In the genomic region with DNA sequence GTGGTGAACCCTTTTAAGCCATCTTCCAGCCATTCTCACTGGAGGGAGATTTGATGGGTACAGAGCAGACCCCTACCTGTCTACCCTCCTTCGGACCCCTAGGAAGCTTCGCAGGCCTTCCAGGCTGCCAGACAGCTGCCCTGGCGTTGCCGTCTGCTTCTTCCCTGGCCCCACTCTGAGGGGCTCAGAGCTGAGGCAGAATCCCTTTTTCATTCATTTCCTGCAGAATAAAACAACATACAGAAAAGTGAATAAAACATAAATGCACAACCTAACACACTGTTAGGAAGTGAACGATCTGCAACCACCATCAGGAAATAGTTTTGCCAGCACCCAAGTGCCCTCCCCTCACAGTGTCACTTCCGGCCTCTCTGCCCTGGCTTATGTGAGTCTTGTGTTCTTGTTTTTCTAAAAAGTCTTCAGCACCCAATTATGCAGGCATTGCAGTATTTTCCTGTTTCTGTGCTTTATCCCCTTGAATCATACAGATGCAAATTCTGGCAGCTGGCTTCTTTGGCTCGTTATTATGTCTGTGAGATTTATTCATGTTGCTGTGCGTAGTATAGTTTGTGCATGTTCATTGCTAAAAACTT, we compare ENCODE assay signal across 8 cellular contexts. TPM values are rescaled to one million over a fixed set of nuclear protein-coding genes. Genes with fewer than 3 reads are reported as not detected.
DNase-seq lines count a peak whose midpoint lies in the region; ATAC-seq and TF ChIP-seq lines count a peak whose summit lies in the region.

No MANE protein-coding gene starts in this region.

- H3K9me3 ChIP-seq in breast epithelium = no peaks in the 10 kb centered on the region
- no peaks in the 10 kb centered on the region for H3K9me3 ChIP-seq in SJCRH30 (replicated peaks)

- DNase-seq in breast epithelium (ENCODE audit: low spot score in 2 of 2) = no peak
- no peak for DNase-seq in MCF 10A (ENCODE audit: unreplicated experiment)
- DNase-seq in activated T-cell treated with anti-CD3 and anti-CD28 coated beads, Interleukin-2, amount 50 U/mL, for 1 hour = peak; percentile 69
- DNase-seq in fibroblast of villous mesenchyme (ENCODE audit: low read depth) = peak; percentile 78
- DNase-seq in retinal pigment epithelial cell (ENCODE audit: low read depth) = peak; percentile 22
- DNase-seq in DMS114 treated with DMSO at 0.1 percent for 48 hours (lab: John Stamatoyannopoulos, UW; ENCODE audit: unreplicated experiment) = no peak
- DNase-seq in SJCRH30 = no peak

- peak overlapping the region; percentile 10 to 72 for H3K27ac ChIP-seq in breast epithelium
- H3K27ac ChIP-seq in SJCRH30 = no peak overlapping the region

- no peaks in the 10 kb centered on the region for H3K9me3 Mint-ChIP-seq in MCF 10A (ENCODE audit: unreplicated experiment)

- BruUV-seq in MCF 10A (replicated peaks; lab: Mats Ljungman, UMichigan) = no TSS peak

- H3K27ac Mint-ChIP-seq in MCF 10A (ENCODE audit: low read depth, unreplicated experiment) = no peak overlapping the region

- H3K4me1 Mint-ChIP-seq in MCF 10A (ENCODE audit: insufficient read depth, unreplicated experiment) = no peaks in the 10 kb centered on the region

- CTCF ChIA-PET in MCF 10A (lab: Yijun Ruan, JAX) = interaction anchor here (1.0 kb wide), 1 partner anchor 73 kb away, joined by 3 read pairs; no protein-coding TSS in a partner anchor

- H3K36me3 ChIP-seq in breast epithelium (peaks cover 5% of the 10 kb centered on the region), SJCRH30 (peaks cover 16% of the 10 kb centered on the region)

- H3K27me3 Mint-ChIP-seq in MCF 10A (ENCODE audit: insufficient read depth, unreplicated experiment) = no peaks in the 10 kb centered on the region

- H3K4me3 Mint-ChIP-seq in MCF 10A (ENCODE audit: unreplicated experiment) = no peak overlapping the region

- POLR2A ChIA-PET in MCF 10A (lab: Yijun Ruan, JAX) = no interaction called here

- H3K4me3 ChIP-seq in breast epithelium (peak overlapping the region in 1 of 3 donors; percentile 22), fibroblast of villous mesenchyme (ENCODE audit: low read depth, low read length) (no peak overlapping the region), retinal pigment epithelial cell (ENCODE audit: low read length) (no peak overlapping the region), SJCRH30 (no peak overlapping the region)

- H3K27me3 ChIP-seq in breast epithelium (no peaks in the 10 kb centered on the region), SJCRH30 (no peaks in the 10 kb centered on the region)

- ATAC-seq in HG02763 (IDR thresholded peaks at IDR 0.05; ENCODE audit: unreplicated experiment) = no peak

- peaks cover 0 to 4% of the 10 kb centered on the region in 2 donors for H3K4me1 ChIP-seq in breast epithelium
- H3K4me1 ChIP-seq in SJCRH30 = no peaks in the 10 kb centered on the region

- peaks cover 14% of the 10 kb centered on the region for H3K36me3 Mint-ChIP-seq in MCF 10A (ENCODE audit: insufficient read depth, unreplicated experiment)

- TF ChIP-seq POLR2A in breast epithelium (IDR thresholded peaks at IDR 0.05) = no peak

- intact Hi-C loops in breast epithelium (cut with DNase I; ENCODE audit: low total_unique reads) = loop anchor here (10.0 kb wide), 1 partner anchor 823 kb away; no protein-coding TSS in a partner anchor
- intact Hi-C loops in MCF 10A (cut with micrococcal nuclease) = no loop called here

- TF ChIP-seq CTCF in breast epithelium (IDR thresholded peaks at IDR 0.05) (no peak), MCF 10A (IDR thresholded peaks at IDR 0.05; ENCODE audit: unreplicated experiment) (no peak), fibroblast of villous mesenchyme (IDR thresholded peaks at IDR 0.05; ENCODE audit: insufficient read depth, low read depth, low read length) (no peak), retinal pigment epithelial cell (conservative IDR thresholded peaks at IDR 0.05; ENCODE audit: low read depth, low read length) (no peak)

RNA-seq across cellular contexts. Expression of gene ADD1, which starts 5.6 kb away (rescaled TPM):
- total RNA-seq in breast epithelium (100 to 1,000 TPM; 161 to 193 (median 181) TPM), MCF 10A (2022) (131 and 161 TPM in 2 replicates), fibroblast of villous mesenchyme (212 and 235 TPM in 2 replicates)
- total RNA-seq in SJCRH30 (2014; rRNA removed; shearing (Covaris generic)) = 131 and 139 TPM in 2 replicates

RNA-seq across cellular contexts. Expression of gene SH3BP2, which starts 45.1 kb away (rescaled TPM):
- total RNA-seq in breast epithelium (10 to 100 TPM; 40.5 to 74.8 (median 59.3) TPM), MCF 10A (2022) (48.4 and 57.9 TPM in 2 replicates), fibroblast of villous mesenchyme (23.3 and 27.4 TPM in 2 replicates)
- 22.0 and 28.1 TPM in 2 replicates for total RNA-seq in SJCRH30 (2014; rRNA removed; shearing (Covaris generic))

Comparison
In these comparisons a context has a peak if more than half of its experiments do, and no peak if none do; other contexts are left out.
1. DNase-seq: peak in activated T-cell treated with anti-CD3 and anti-CD28 coated beads, Interleukin-2, amount 50 U/mL, for 1 hour (single experiment), fibroblast of villous mesenchyme (single experiment) and retinal pigment epithelial cell (single experiment); none in breast epithelium (0 of 2), MCF 10A (single experiment), DMS114 treated with DMSO at 0.1 percent for 48 hours (single experiment) and SJCRH30 (0 of 2).